ENCODE assay signal across 8 cellular contexts in genomic region chr11:6619021-6619745, GRCh38. TPM values are rescaled to one million over a fixed set of nuclear protein-coding genes. Genes with fewer than 3 reads are reported as not detected.
A peak's percentile ranks its signal among the peaks of the same experiment; 100 is the strongest.
DNase-seq lines count a peak whose midpoint lies in the region; ATAC-seq and TF ChIP-seq lines count a peak whose summit lies in the region.

TSS of gene TPP1 (minus strand) at chr11:6619422. CDS start at chr11:6619400, 22 bp downstream.

- no peak for TF ChIP-seq CTCF in KMS-11 (conservative IDR thresholded peaks at IDR 0.05; ENCODE audit: low read depth, low read length)
- TF ChIP-seq CTCF in Panc1 (IDR thresholded peaks at IDR 0.05), result no peak
- peak in 1 of 3 experiments; percentile 8 for TF ChIP-seq CTCF in esophagus muscularis mucosa (IDR thresholded peaks at IDR 0.05)

- peak; percentile 99 for ATAC-seq in GM21786 (IDR thresholded peaks at IDR 0.05; ENCODE audit: unreplicated experiment)
- ATAC-seq in Panc1, result peak; percentile 99
- peak; percentile 96 for ATAC-seq in activated T-cell treated with anti-CD3 and anti-CD28 coated beads, Interleukin-2, amount 50 U/mL, for 4 hours

- H3K9me3 Mint-ChIP-seq in activated T-cell treated with anti-CD3 and anti-CD28 coated beads, Interleukin-2, amount 50 U/mL, for 4 hours, result no peaks in the 10 kb centered on the region

- H3K79me2 ChIP-seq in KMS-11 (ENCODE audit: insufficient read depth, low read depth), result no peaks in the 10 kb centered on the region

- peak within 1 kb of the TSS; percentile 26 for H3K4me3 ChIP-seq in KMS-11 (IDR thresholded peaks at IDR 0.05; ENCODE audit: insufficient read depth, low read depth, low read length)
- peak within 1 kb of the TSS; percentile 82 to 100 for H3K4me3 ChIP-seq in Panc1 (ENCODE audit: low read depth in 2 of 2, low read length in 2 of 2)
- H3K4me3 ChIP-seq in esophagus muscularis mucosa, result peak within 1 kb of the TSS; percentile 62 to 88 (median 84)
- peak within 1 kb of the TSS; percentile 84 to 93 for H3K4me3 ChIP-seq in muscle layer of duodenum (ENCODE audit: low read depth in 1 of 2, low read length in 2 of 2)

- peak within 1 kb of the TSS; percentile 62 for H2AFZ ChIP-seq in KMS-11 (ENCODE audit: low read depth)

- H3K27me3 Mint-ChIP-seq in activated T-cell treated with anti-CD3 and anti-CD28 coated beads, Interleukin-2, amount 50 U/mL, for 4 hours (ENCODE audit: low read depth), result no peaks in the 10 kb centered on the region

- H4K20me1 ChIP-seq in KMS-11 (ENCODE audit: insufficient read depth), result no peaks in the 10 kb centered on the region

- CTCF ChIA-PET in Panc1 (lab: Charles Lee), result interaction anchor here (0.9 to 1.5 kb wide), 3 partner anchors 64 to 240 kb away, joined by 5 to 6 read pairs (median 5); partner anchors contain the start of gene MRPL17

- peaks cover 10% of the 10 kb centered on the region for H3K4me1 ChIP-seq in KMS-11 (ENCODE audit: low read depth, poor library complexity, severe bottlenecking)
- peaks cover 13% of the 10 kb centered on the region for H3K4me1 ChIP-seq in Panc1 (ENCODE audit: control insufficient read depth, insufficient read depth, low read length)
- H3K4me1 ChIP-seq in esophagus muscularis mucosa, result peaks cover 16 to 30% (median 27%) of the 10 kb centered on the region in 4 donors
- H3K4me1 ChIP-seq in muscle layer of duodenum (ENCODE audit: control insufficient read depth in 1 of 2, insufficient read depth in 2 of 2, low read length in 2 of 2), result peaks cover 17% of the 10 kb centered on the region in 2 donors

- peak; percentile 93 for DNase-seq in DMS79 treated with DMSO at 0.1 percent for 48 hours (lab: John Stamatoyannopoulos, UW)
- DNase-seq in Panc1 (ENCODE audit: low read depth, low spot score), result peak; percentile 95
- DNase-seq in activated T-cell treated with anti-CD3 and anti-CD28 coated beads, Interleukin-2, amount 50 U/mL, for 4 hours, result peak; percentile 87
- DNase-seq in esophagus muscularis mucosa (ENCODE audit: extremely low spot score), result peak; percentile 100
- DNase-seq in stimulated activated CD8-positive, alpha-beta memory T cell treated with anti-CD3 and anti-CD28 coated beads, Interleukin-7, amount 100 ng/mL, for 4 hours (ENCODE audit: low read depth in 2 of 2), result peak; percentile 80 to 87

- POLR2A ChIA-PET in Panc1 (lab: Charles Lee), result interaction anchor here (0.6 kb wide), 1 partner anchor 103 kb away, joined by 8 read pairs; no protein-coding TSS in a partner anchor

- no peak for TF ChIP-seq EP300 in esophagus muscularis mucosa (IDR thresholded peaks at IDR 0.05)

- peak within 1 kb of the TSS; percentile 85 for H3K4me2 ChIP-seq in KMS-11

- peaks cover 13% of the 10 kb centered on the region for H3K36me3 Mint-ChIP-seq in activated T-cell treated with anti-CD3 and anti-CD28 coated beads, Interleukin-2, amount 50 U/mL, for 4 hours (ENCODE audit: insufficient read depth)

- in situ Hi-C loops in Panc1 (cut with HindIII; ENCODE audit: low pct_unique_long_range_greater_than_20kb, low sequenced_read_pairs), result no loop called here

- peaks cover 9% of the 10 kb centered on the region for H3K4me1 Mint-ChIP-seq in activated T-cell treated with anti-CD3 and anti-CD28 coated beads, Interleukin-2, amount 50 U/mL, for 4 hours (ENCODE audit: low read depth)

- H3K27me3 ChIP-seq in KMS-11 (ENCODE audit: insufficient read depth, low read depth) (no peaks in the 10 kb centered on the region), Panc1 (ENCODE audit: control insufficient read depth, insufficient read depth, low read length) (no peaks in the 10 kb centered on the region), esophagus muscularis mucosa (no peaks in the 10 kb centered on the region), muscle layer of duodenum (ENCODE audit: low read depth, low read length) (no peaks in the 10 kb centered on the region)

- H3K4me3 Mint-ChIP-seq in activated T-cell treated with anti-CD3 and anti-CD28 coated beads, Interleukin-2, amount 50 U/mL, for 4 hours, result no peak within 1 kb of the TSS

- no TSS peak for BruUV-seq in Panc1 (replicated peaks; lab: Mats Ljungman, UMichigan)

- peak within 1 kb of the TSS; percentile 52; the same call in 1 of the 2 replicates for H3K9ac ChIP-seq in KMS-11

- H3K27ac ChIP-seq in KMS-11 (no peak within 1 kb of the TSS; the same call in 1 of the 2 replicates), Panc1 (ENCODE audit: low read length) (peak within 1 kb of the TSS; percentile 98), esophagus muscularis mucosa (replicated peaks in 1 of 4) (peak within 1 kb of the TSS; percentile 86 to 98 (median 92)), muscle layer of duodenum (ENCODE audit: low read length) (peak within 1 kb of the TSS; percentile 97)

- intact Hi-C loops in Panc1 (cut with micrococcal nuclease; ENCODE audit: unreplicated experiment) (no loop called here), esophagus muscularis mucosa (cut with DNase I) (no loop called here)

- H3K36me3 ChIP-seq in KMS-11 (ENCODE audit: insufficient read depth) (no peaks in the 10 kb centered on the region), Panc1 (ENCODE audit: control insufficient read depth, insufficient read depth, low read length) (no peaks in the 10 kb centered on the region), esophagus muscularis mucosa (peaks cover 0 to 49% (median 43%) of the 10 kb centered on the region in 4 donors), muscle layer of duodenum (ENCODE audit: control insufficient read depth in 1 of 2, insufficient read depth in 2 of 2, low read length in 2 of 2) (peaks cover 23 to 49% of the 10 kb centered on the region in 2 donors)

- no peaks in the 10 kb centered on the region for H3K9me3 ChIP-seq in Panc1 (ENCODE audit: control insufficient read depth, insufficient read depth, low read depth, low read length)
- H3K9me3 ChIP-seq in esophagus muscularis mucosa, result no peaks in the 10 kb centered on the region
- H3K9me3 ChIP-seq in muscle layer of duodenum (ENCODE audit: control insufficient read depth in 1 of 2, low read length in 2 of 2), result no peaks in the 10 kb centered on the region

- WGBS in esophagus muscularis mucosa, result 2% methylated on average over 15 of the region's 16 CpGs

- TF ChIP-seq POLR2A in esophagus muscularis mucosa (IDR thresholded peaks at IDR 0.05; ENCODE audit: low read depth), result peak; percentile 34

RNA-seq across cellular contexts. Expression of gene TPP1, which starts in this region (rescaled TPM):
- total RNA-seq in Panc1 (2021; ENCODE audit: unreplicated experiment), result 200 TPM
- polyA plus RNA-seq in Panc1 (2012; ENCODE audit: insufficient read length), result 200 TPM
- 10 to 100 TPM; 25.4 to 35.6 (median 27.3) TPM for total RNA-seq in activated T-cell treated with anti-CD3 and anti-CD28 coated beads, Interleukin-2, amount 50 U/mL, for 4 hours
- total RNA-seq in esophagus muscularis mucosa, result 10 to 100 TPM; 44.4 to 71.5 (median 54.9) TPM

Comparison
In these comparisons a context has a peak if more than half of its experiments do, and no peak if none do; other contexts are left out.
1. H3K4me3 ChIP-seq: peak in every context shown above with its lines; median percentile 91 in Panc1; 88 in muscle layer of duodenum; 84 in esophagus muscularis mucosa; 26 in KMS-11.